ENCODE assay signal across 8 cellular contexts in genomic region chr2:172086349-172087190, GRCh38. TPM values are rescaled to one million over a fixed set of nuclear protein-coding genes. Genes with fewer than 3 reads are reported as not detected.
DNase-seq lines count a peak whose midpoint lies in the region; ATAC-seq, FAIRE-seq and TF ChIP-seq lines count a peak whose summit lies in the region.

No MANE protein-coding gene starts in this region.

- H3K56ac ChIP-seq in IMR-90 (ENCODE audit: extremely low read depth, insufficient read depth, low read length): no peak overlapping the region

- intact Hi-C loops in IMR-90 (cut with micrococcal nuclease): loop anchor here (5.0 kb wide), 1 partner anchor 89 kb away; the partner anchor contains the start of gene METAP1D
- intact Hi-C loops in activated CD4-positive, alpha-beta memory T cell treated with anti-CD3 and anti-CD28 coated beads for 36 hours (cut with micrococcal nuclease): loop anchor here (5.0 to 10.0 kb wide), 2 partner anchors 1264 to 1372 kb away; partner anchors contain the start of gene SP5

- ATAC-seq in IMR-90 (ENCODE audit: low read depth): no peak
- ATAC-seq in omental fat pad (ENCODE audit: low FRiP score): no peak

- peaks cover 92% of the 10 kb centered on the region for H3K27me3 Mint-ChIP-seq in activated CD4-positive, alpha-beta memory T cell treated with anti-CD3 and anti-CD28 coated beads for 36 hours

- H2AFZ ChIP-seq in IMR-90 (replicated peaks; ENCODE audit: low read length, poor library complexity): peak overlapping the region; percentile 69

- in situ Hi-C loops in IMR-90 (cut with MboI; ENCODE audit: low sequenced_read_pairs): no loop called here

- TF ChIP-seq POLR2A in IMR-90 (IDR thresholded peaks at IDR 0.05; ENCODE audit: low read depth, low read length): no peak
- TF ChIP-seq POLR2A in H54 (IDR thresholded peaks at IDR 0.05; ENCODE audit: low read depth, low read length): no peak

- no TSS peak for BruUV-seq in IMR-90 (replicated peaks; lab: Mats Ljungman, UMichigan)

- no peak overlapping the region for H2BK20ac ChIP-seq in IMR-90 (ENCODE audit: low read depth, low read length)

- H3K9ac ChIP-seq in IMR-90 (ENCODE audit: low read depth, low read length): no peak overlapping the region

- H3K4me1 ChIP-seq in DOHH2 (ENCODE audit: control insufficient read depth, low read length): peaks cover 37% of the 10 kb centered on the region
- no peaks in the 10 kb centered on the region; the same call in 1 of the 2 replicates for H3K4me1 ChIP-seq in IMR-90 (ENCODE audit: control insufficient read depth, insufficient read depth, low read length)

- H3K4me2 ChIP-seq in DOHH2 (ENCODE audit: low read length) (peak overlapping the region; percentile 88), IMR-90 (ENCODE audit: low read depth, low read length) (peak overlapping the region; percentile 76)

- no peak overlapping the region for H3K18ac ChIP-seq in IMR-90 (ENCODE audit: low read depth, low read length)

- peak overlapping the region; percentile 20 for H2AK9ac ChIP-seq in IMR-90 (replicated peaks; ENCODE audit: low read depth, low read length, poor library complexity)

- H2BK120ac ChIP-seq in IMR-90 (ENCODE audit: low read depth, low read length): no peak overlapping the region

- H4K20me1 ChIP-seq in DOHH2 (ENCODE audit: control insufficient read depth, insufficient read depth, low read depth, low read length) (no peaks in the 10 kb centered on the region; the same call in 1 of the 2 replicates), IMR-90 (ENCODE audit: insufficient read depth, low read length) (peaks cover 5% of the 10 kb centered on the region; the same call in 1 of the 2 replicates)

- peaks cover 8% of the 10 kb centered on the region for H3K36me3 Mint-ChIP-seq in activated CD4-positive, alpha-beta memory T cell treated with anti-CD3 and anti-CD28 coated beads for 36 hours

- DNase-seq in IMR-90: no peak
- peak; percentile 75 for DNase-seq in activated CD4-positive, alpha-beta memory T cell treated with anti-CD3 and anti-CD28 coated beads for 36 hours
- DNase-seq in fibroblast of pulmonary artery (ENCODE audit: low read depth): no peak
- DNase-seq in stimulated activated CD4-positive, alpha-beta T cell treated with anti-CD3 and anti-CD28 coated beads, Interleukin-2, amount 100 ng/mL, for 4 hours (ENCODE audit: low read depth): peak; percentile 44
- DNase-seq in H54 (ENCODE audit: insufficient read length, low spot score): no peak
- no peak for DNase-seq in omental fat pad (ENCODE audit: low spot score)
- no peak for DNase-seq in COLO829 (ENCODE audit: low spot score)

- no peak overlapping the region for H3K27ac ChIP-seq in DOHH2 (ENCODE audit: low read depth, low read length)
- no peak overlapping the region for H3K27ac ChIP-seq in IMR-90 (ENCODE audit: insufficient read depth, low read length)

- no peak overlapping the region for H2BK5ac ChIP-seq in IMR-90 (ENCODE audit: low read depth, low read length, poor library complexity, severe bottlenecking)

- no peaks in the 10 kb centered on the region for H3K9me1 ChIP-seq in IMR-90 (ENCODE audit: insufficient read depth, low read length)

- no peaks in the 10 kb centered on the region for H3K9me3 ChIP-seq in DOHH2 (ENCODE audit: control insufficient read depth, insufficient read depth, low read length)
- peaks cover 8% of the 10 kb centered on the region; the same call in 1 of the 2 replicates for H3K9me3 ChIP-seq in IMR-90 (ENCODE audit: control insufficient read depth, insufficient read depth, low read length)

- H4K91ac ChIP-seq in IMR-90 (ENCODE audit: insufficient read depth, low read depth, low read length): no peak overlapping the region

- H3K27me3 ChIP-seq in DOHH2 (ENCODE audit: control insufficient read depth, low read length) (peaks cover 89% of the 10 kb centered on the region), IMR-90 (ENCODE audit: control insufficient read depth, insufficient read depth, low read length) (peaks cover 82% of the 10 kb centered on the region)

- no peaks in the 10 kb centered on the region for H3K79me2 ChIP-seq in DOHH2 (ENCODE audit: control insufficient read depth, low read length)

- dilution Hi-C loops in IMR-90 (cut with HindIII; ENCODE audit: low sequenced_read_pairs, unreplicated experiment): no loop called here

- no peaks in the 10 kb centered on the region for H3K79me1 ChIP-seq in IMR-90 (ENCODE audit: low read depth in 1 of 2, low read length in 2 of 2)

- H4K8ac ChIP-seq in IMR-90 (ENCODE audit: low read depth in 2 of 2, low read length in 2 of 2): no peak overlapping the region

- H3K4ac ChIP-seq in IMR-90 (ENCODE audit: low read depth, low read length): no peak overlapping the region

- no peak overlapping the region; the same call in 2 of the 3 replicates for H2BK15ac ChIP-seq in IMR-90 (ENCODE audit: low read depth, low read length)

- no peak overlapping the region for H4K5ac ChIP-seq in IMR-90 (ENCODE audit: low read depth, low read length)

- peaks cover 57% of the 10 kb centered on the region for H3K4me1 Mint-ChIP-seq in activated CD4-positive, alpha-beta memory T cell treated with anti-CD3 and anti-CD28 coated beads for 36 hours (ENCODE audit: low read depth)

- 17% methylated on average over 19 of the region's 49 CpGs; no CpG with 5 or more reads in 1 of the 2 experiments for WGBS in IMR-90 (ENCODE audit: extremely low coverage in 2 of 2, insufficient read length in 1 of 2), 2 experiments

- H3K36me3 ChIP-seq in DOHH2 (ENCODE audit: control insufficient read depth, low read length) (no peaks in the 10 kb centered on the region), IMR-90 (ENCODE audit: control insufficient read depth, insufficient read depth, low read length) (no peaks in the 10 kb centered on the region)

- peak overlapping the region; percentile 42 for H3K27ac Mint-ChIP-seq in activated CD4-positive, alpha-beta memory T cell treated with anti-CD3 and anti-CD28 coated beads for 36 hours

- no peaks in the 10 kb centered on the region for H3K9me3 Mint-ChIP-seq in activated CD4-positive, alpha-beta memory T cell treated with anti-CD3 and anti-CD28 coated beads for 36 hours

- no peak for TF ChIP-seq RAD21 in IMR-90 (IDR thresholded peaks at IDR 0.05; ENCODE audit: low read length)

- TF ChIP-seq CTCF in DOHH2 (IDR thresholded peaks at IDR 0.05; ENCODE audit: low read depth, low read length, poor library complexity, severe bottlenecking) (no peak), IMR-90 (conservative IDR thresholded peaks at IDR 0.05; ENCODE audit: low read depth, low read length) (no peak), fibroblast of pulmonary artery (IDR thresholded peaks at IDR 0.05; ENCODE audit: low read length, missing control alignments) (peak; percentile 2), omental fat pad (IDR thresholded peaks at IDR 0.05) (no peak)

- H3K14ac ChIP-seq in IMR-90 (replicated peaks; ENCODE audit: low read depth, low read length): no peak overlapping the region

- H3K4me3 ChIP-seq in DOHH2 (ENCODE audit: low read length) (peak overlapping the region; percentile 85), IMR-90 (ENCODE audit: insufficient read depth, low read depth, low read length) (peak overlapping the region; percentile 56; the same call in 1 of the 2 replicates), fibroblast of pulmonary artery (replicated peaks; ENCODE audit: low read depth, low read length) (peak overlapping the region; percentile 53)

- peaks cover 6% of the 10 kb centered on the region; the same call in 1 of the 2 replicates for H3F3A ChIP-seq in DOHH2 (ENCODE audit: control insufficient read depth, insufficient read depth)

- H3K4me3 Mint-ChIP-seq in activated CD4-positive, alpha-beta memory T cell treated with anti-CD3 and anti-CD28 coated beads for 36 hours: peak overlapping the region; percentile 56

- no peak overlapping the region for H2AK5ac ChIP-seq in IMR-90 (ENCODE audit: low read depth, low read length)

- no peaks in the 10 kb centered on the region for H3K9me2 ChIP-seq in DOHH2 (replicated peaks; ENCODE audit: control insufficient read depth, low read length)

- CTCF ChIA-PET in IMR-90 (lab: Yijun Ruan, JAX): interaction anchor here (0.7 kb wide), 1 partner anchor 34 kb away, joined by 4 read pairs; no protein-coding TSS in a partner anchor
- CTCF ChIA-PET in activated CD4-positive, alpha-beta memory T cell treated with anti-CD3 and anti-CD28 coated beads for 36 hours (lab: Charles Lee): interaction anchor here (0.5 to 8.6 kb wide), 8 partner anchors 9 to 398 kb away, joined by 3 to 88 read pairs (median 4); partner anchors contain the start of gene DLX2

- peak overlapping the region; percentile 50; the same call in 1 of the 2 replicates for H3K23ac ChIP-seq in IMR-90 (ENCODE audit: low read depth, low read length)

- no peak for FAIRE-seq in H54 (lab: Jason Lieb, UNC)

- POLR2A ChIA-PET in IMR-90 (lab: Charles Lee; ENCODE audit: unreplicated experiment): no interaction called here
- POLR2A ChIA-PET in activated CD4-positive, alpha-beta memory T cell treated with anti-CD3 and anti-CD28 coated beads for 36 hours (lab: Charles Lee): interaction anchor here (2.0 kb wide), 1 partner anchor 16 kb away, joined by 8 read pairs; the partner anchor contains the start of gene DLX2

TF ChIP-seq in IMR-90, 13 proteins besides CTCF, POLR2A, EP300 and RAD21 (continues in another document):
- no peak for TF ChIP-seq MXI1 (IDR thresholded peaks at IDR 0.05; ENCODE audit: borderline replicate concordance, low read depth, low read length)
- TF ChIP-seq, protein P1, sequence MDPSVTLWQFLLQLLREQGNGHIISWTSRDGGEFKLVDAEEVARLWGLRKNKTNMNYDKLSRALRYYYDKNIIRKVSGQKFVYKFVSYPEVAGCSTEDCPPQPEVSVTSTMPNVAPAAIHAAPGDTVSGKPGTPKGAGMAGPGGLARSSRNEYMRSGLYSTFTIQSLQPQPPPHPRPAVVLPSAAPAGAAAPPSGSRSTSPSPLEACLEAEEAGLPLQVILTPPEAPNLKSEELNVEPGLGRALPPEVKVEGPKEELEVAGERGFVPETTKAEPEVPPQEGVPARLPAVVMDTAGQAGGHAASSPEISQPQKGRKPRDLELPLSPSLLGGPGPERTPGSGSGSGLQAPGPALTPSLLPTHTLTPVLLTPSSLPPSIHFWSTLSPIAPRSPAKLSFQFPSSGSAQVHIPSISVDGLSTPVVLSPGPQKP (IDR thresholded peaks at IDR 0.05; ENCODE audit: borderline replicate concordance, low read depth, low read length): no peak
- no peak for TF ChIP-seq MAFK (IDR thresholded peaks at IDR 0.05; ENCODE audit: low read depth, low read length)

RNA-seq across cellular contexts. Expression of gene DLX1, which starts 1.3 kb away (rescaled TPM):
- total RNA-seq in IMR-90 (2012; rRNA removed) (0.36 and 1.1 TPM in 2 replicates), omental fat pad (under 1 TPM in 1 of 4 donors, not detected in 3; 0.09 TPM)
- 2.1 and 2.2 TPM in 2 replicates for polyA plus RNA-seq in IMR-90 (2012; rRNA removed)
- 0.97 and 1.3 TPM in 2 replicates for polyA plus RNA-seq in IMR-90 (2012; cell fraction: cytosol; rRNA removed)
- polyA plus RNA-seq in IMR-90 (2012; cell fraction: nucleus; rRNA removed; ENCODE audit: low replicate concordance): 3.7 and 5.4 TPM in 2 replicates
- not detected for total RNA-seq in activated CD4-positive, alpha-beta memory T cell treated with anti-CD3 and anti-CD28 coated beads for 36 hours

RNA-seq across cellular contexts. Expression of gene DLX2, which starts 16.1 kb away (rescaled TPM):
- total RNA-seq in IMR-90 (2012; rRNA removed) (not detected in 2 replicates), omental fat pad (not detected)
- polyA plus RNA-seq in IMR-90 (2012; rRNA removed): 0.38 and 0.44 TPM in 2 replicates
- polyA plus RNA-seq in IMR-90 (2012; cell fraction: cytosol; rRNA removed): 0.55 and 0.60 TPM in 2 replicates
- 1.1 and 1.2 TPM in 2 replicates for polyA plus RNA-seq in IMR-90 (2012; cell fraction: nucleus; rRNA removed; ENCODE audit: low replicate concordance)
- total RNA-seq in activated CD4-positive, alpha-beta memory T cell treated with anti-CD3 and anti-CD28 coated beads for 36 hours: not detected

Comparison
In these comparisons a context has a peak if more than half of its experiments do, and no peak if none do; other contexts are left out.
1. DNase-seq: peak in activated CD4-positive, alpha-beta memory T cell treated with anti-CD3 and anti-CD28 coated beads for 36 hours (single experiment) and stimulated activated CD4-positive, alpha-beta T cell treated with anti-CD3 and anti-CD28 coated beads, Interleukin-2, amount 100 ng/mL, for 4 hours (single experiment); none in IMR-90 (single experiment), fibroblast of pulmonary artery (single experiment), H54 (single experiment), omental fat pad (single experiment) and COLO829 (single experiment).
2. Peak in every context shown above with its lines, with median percentiles within 50 percentile points of each other: H3K4me3 ChIP-seq.